8 cellular contexts compared by ENCODE assay signal in the genomic region with DNA sequence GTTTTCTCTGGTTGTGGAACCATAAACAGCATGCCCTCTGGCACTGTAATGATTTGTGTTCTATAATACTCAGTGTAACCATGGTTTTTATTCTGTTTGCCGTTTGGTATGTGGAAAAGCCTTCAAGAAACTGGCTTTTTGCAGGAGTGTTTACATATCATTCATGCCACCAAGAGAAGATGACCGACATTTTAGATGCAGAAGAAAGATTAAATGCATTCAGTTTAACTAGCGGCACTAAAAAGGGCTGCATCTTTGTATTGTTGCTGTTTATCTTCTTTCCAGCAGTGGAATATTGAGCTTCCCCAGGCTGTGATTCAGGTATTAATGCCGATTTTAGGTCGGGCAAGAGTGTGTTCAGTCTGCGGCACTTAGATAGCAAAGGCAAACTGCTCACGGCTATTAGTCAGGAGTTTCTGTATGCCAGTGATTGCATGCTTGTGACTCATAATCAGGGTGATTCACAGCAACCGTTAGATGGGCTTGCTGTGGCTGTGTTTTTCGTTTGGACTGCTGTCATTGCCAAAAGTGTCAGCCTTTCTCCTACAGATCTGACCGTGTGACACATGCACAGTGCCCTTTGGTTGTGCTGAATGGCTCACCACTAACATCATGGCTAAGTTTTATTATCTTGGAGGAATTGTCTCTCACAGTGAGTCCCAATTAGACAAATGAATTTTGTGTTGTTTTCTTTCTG.
A peak's percentile ranks its signal among the peaks of the same experiment; 100 is the strongest.
DNase-seq lines count a peak whose midpoint lies in the region; ATAC-seq and TF ChIP-seq lines count a peak whose summit lies in the region.

No MANE protein-coding gene starts in this region.

- peak overlapping the region; percentile 63 to 76 for H3K27ac ChIP-seq in right atrium auricular region

- peak overlapping the region in 1 of 2 donors; percentile 15 for H3K4me3 ChIP-seq in right atrium auricular region

- H3K4me1 ChIP-seq in right atrium auricular region: peaks cover 0 to 12% of the 10 kb centered on the region in 2 donors

- no peak for TF ChIP-seq CTCF in right atrium auricular region (IDR thresholded peaks at IDR 0.05)

- H3K36me3 Mint-ChIP-seq in activated naive CD4-positive, alpha-beta T cell treated with anti-CD3 and anti-CD28 coated beads, Interleukin-2, amount 50 U/mL, for 72 hours: peaks cover 0 to 5% of the 10 kb centered on the region in 2 donors

- H3K9me3 ChIP-seq in right atrium auricular region: no peaks in the 10 kb centered on the region

- H3K9me3 Mint-ChIP-seq in activated naive CD4-positive, alpha-beta T cell treated with anti-CD3 and anti-CD28 coated beads, Interleukin-2, amount 50 U/mL, for 72 hours: peaks cover 0 to 10% of the 10 kb centered on the region in 2 donors

- DNase-seq in AG08395 (ENCODE audit: low spot score): peak; percentile 93
- DNase-seq in M059J (ENCODE audit: low read depth): peak; percentile 97
- DNase-seq in activated naive CD4-positive, alpha-beta T cell treated with anti-CD3 and anti-CD28 coated beads, Interleukin-2, amount 50 U/mL, for 72 hours (ENCODE audit: low spot score in 2 of 2): peak; percentile 39 to 55
- peak; percentile 82 for DNase-seq in right atrium auricular region (ENCODE audit: low spot score)
- DNase-seq in stimulated activated CD4-positive, alpha-beta T cell treated with anti-CD3 and anti-CD28 coated beads, Interleukin-1b, Interleukin-23, amount 100 ng/mL, for 24 hours (ENCODE audit: low read depth in 4 of 4, low spot score in 1 of 4): peak; percentile 2 to 23 (median 6)

- H3K27me3 ChIP-seq in right atrium auricular region: no peaks in the 10 kb centered on the region

- H3K27ac Mint-ChIP-seq in activated naive CD4-positive, alpha-beta T cell treated with anti-CD3 and anti-CD28 coated beads, Interleukin-2, amount 50 U/mL, for 72 hours: no peak overlapping the region

- ATAC-seq in activated naive CD4-positive, alpha-beta T cell treated with anti-CD3 and anti-CD28 coated beads, Interleukin-2, amount 50 U/mL, for 72 hours: peak; percentile 99
- no peak for ATAC-seq in GM19455 (IDR thresholded peaks at IDR 0.05; ENCODE audit: unreplicated experiment)
- no peak for ATAC-seq in GM19463 (IDR thresholded peaks at IDR 0.05; ENCODE audit: unreplicated experiment)
- ATAC-seq in GM18907 (IDR thresholded peaks at IDR 0.05; ENCODE audit: unreplicated experiment): no peak

- no peaks in the 10 kb centered on the region for H3K36me3 ChIP-seq in right atrium auricular region

Comparison
In these comparisons a context has a peak if more than half of its experiments do, and no peak if none do; other contexts are left out.
1. DNase-seq: peak in every context shown above with its lines; median percentile 97 in M059J; 93 in AG08395; 82 in right atrium auricular region; 47 in activated naive CD4-positive, alpha-beta T cell treated with anti-CD3 and anti-CD28 coated beads, Interleukin-2, amount 50 U/mL, for 72 hours; 6 in stimulated activated CD4-positive, alpha-beta T cell treated with anti-CD3 and anti-CD28 coated beads, Interleukin-1b, Interleukin-23, amount 100 ng/mL, for 24 hours.
2. ATAC-seq: peak in activated naive CD4-positive, alpha-beta T cell treated with anti-CD3 and anti-CD28 coated beads, Interleukin-2, amount 50 U/mL, for 72 hours (2 of 2); none in GM19455 (single experiment), GM19463 (single experiment) and GM18907 (single experiment).